ENCODE assay signal across 11 cellular contexts in genomic region chr19:51002101-51002532, GRCh38.
A peak's percentile ranks its signal among the peaks of the same experiment; 100 is the strongest.
DNase-seq lines count a peak whose midpoint lies in the region; ATAC-seq and TF ChIP-seq lines count a peak whose summit lies in the region.
"Had no signal": no experiment of that assay in that cellular context is flagged by ENCODE, and none has a peak within 500 bp of the region (broad histone marks: within the 10 kb centered on the region; RNA-seq: fewer than 3 reads in every experiment).

No MANE protein-coding gene starts in this region.

- H3K36me3 ChIP-seq in NT2/D1 (ENCODE audit: insufficient read depth, insufficient read length, low read length) (no peaks in the 10 kb centered on the region), iPS-15b (ENCODE audit: control insufficient read depth, insufficient read depth, low read length) (no peaks in the 10 kb centered on the region)

- H3K9me3 ChIP-seq in NT2/D1 (ENCODE audit: insufficient read depth, low read length) (no peaks in the 10 kb centered on the region), iPS-15b (ENCODE audit: control insufficient read depth, insufficient read depth, low read length) (no peaks in the 10 kb centered on the region)

- intact Hi-C loops in head of caudate nucleus (cut with DNase I), result no loop called here

- no peak for ATAC-seq in HG03108 (IDR thresholded peaks at IDR 0.05; ENCODE audit: unreplicated experiment)

- in situ Hi-C loops in GM13977 (cut with MboI; ENCODE audit: low pct_unique_long_range_greater_than_20kb, low sequenced_read_pairs, unreplicated experiment), result no loop called here

- H3K4me1 ChIP-seq in NT2/D1 (ENCODE audit: insufficient read depth, insufficient read length) (peaks cover 6% of the 10 kb centered on the region), iPS-15b (ENCODE audit: control insufficient read depth, insufficient read depth, low read length) (no peaks in the 10 kb centered on the region)

- H3K27ac ChIP-seq in skin epidermis, result peak overlapping the region in 19 of 21 experiments; percentile 13 to 85 (median 71)

- H3K27me3 ChIP-seq in NT2/D1 (ENCODE audit: insufficient read depth, insufficient read length) (no peaks in the 10 kb centered on the region), iPS-15b (ENCODE audit: control insufficient read depth, insufficient read depth, low read length) (peaks cover 3% of the 10 kb centered on the region)

- peak overlapping the region; percentile 81 for H3K9ac ChIP-seq in NT2/D1 (ENCODE audit: insufficient read length, low read depth)
- peak overlapping the region; percentile 62 for H3K9ac ChIP-seq in iPS-15b (ENCODE audit: low read depth, low read length)

- TF ChIP-seq CTCF in GM13977 (IDR thresholded peaks at IDR 0.05; ENCODE audit: extremely low read depth, insufficient read depth, missing control alignments), result no peak

- H3K4me3 ChIP-seq in NT2/D1 (ENCODE audit: insufficient read length, low read depth), result peak overlapping the region; percentile 72
- H3K4me3 ChIP-seq in iPS-15b (ENCODE audit: low read depth, low read length), result peak overlapping the region; percentile 81
- H3K4me3 ChIP-seq in skin epidermis, result peak overlapping the region in 1 of 7 experiments; percentile 32

- DNase-seq in NT2/D1 (ENCODE audit: low read depth, low spot score) (no peak), GM13977 (ENCODE audit: low spot score) (no peak), head of caudate nucleus (no peak)
- DNase-seq: DMS 273 treated with DMSO at 0.1 percent for 48 hours; KBM-7; NCI-H1105 treated with DMSO at 0.1 percent for 48 hours; NCI-H2171; stimulated activated CD4-positive, alpha-beta T cell treated with anti-CD3 and anti-CD28 coated beads, Interleukin-4, amount 100 ng/mL, for 1 hour had no signal
